In the genomic region with DNA sequence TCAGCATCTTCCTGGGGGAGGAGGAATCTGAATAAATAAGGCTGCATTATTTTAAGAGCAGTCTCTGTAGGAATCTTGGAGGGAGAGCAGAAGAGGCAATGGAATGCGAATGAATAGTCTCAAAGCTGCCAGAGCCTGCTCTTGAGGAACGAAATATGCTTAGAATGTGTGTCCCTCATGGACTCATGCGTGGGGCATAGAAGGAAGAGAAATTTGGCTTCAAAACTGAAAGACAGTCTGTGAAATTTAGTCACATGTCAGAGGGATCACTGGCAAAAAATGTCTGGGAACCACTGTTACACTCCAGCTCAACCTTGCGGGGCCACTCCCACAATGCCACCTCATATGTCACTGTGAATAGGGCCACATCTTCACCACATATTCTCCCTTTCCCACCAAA, we compare ENCODE assay signal across 15 cellular contexts.
DNase-seq lines count a peak whose midpoint lies in the region; ATAC-seq and TF ChIP-seq lines count a peak whose summit lies in the region.
"Had no signal": no experiment of that assay in that cellular context is flagged by ENCODE, and none has a peak within 500 bp of the region (broad histone marks: within the 10 kb centered on the region; RNA-seq: fewer than 3 reads in every experiment).

No MANE protein-coding gene starts in this region.

- POLR2A ChIA-PET in A673 (lab: Charles Lee; ENCODE audit: low non-redundant PET): no interaction called here

- BruUV-seq in A673 (replicated peaks; lab: Mats Ljungman, UMichigan): no TSS peak

- CTCF ChIA-PET in A673 (lab: Charles Lee): no interaction called here

- H3K4me3 ChIP-seq in AG10803 (ENCODE audit: low read length) (no peak overlapping the region), A673 (ENCODE audit: low read depth, low read length, poor library complexity, severe bottlenecking) (no peak overlapping the region), dorsolateral prefrontal cortex (no peak overlapping the region)
- H3K4me3 ChIP-seq: ovary had no signal

- peak; percentile 97 for DNase-seq in AG10803 (ENCODE audit: low read depth)
- peak; percentile 53 for DNase-seq in LHCN-M2 (ENCODE audit: low read depth)
- peak; percentile 58 for DNase-seq in dedifferentiated amniotic fluid mesenchymal stem cell (ENCODE audit: extremely low spot score)
- peak; percentile 73 for DNase-seq in myocyte (ENCODE audit: low read depth)
- DNase-seq in A673 (ENCODE audit: low spot score): no peak
- DNase-seq in DMS53 (lab: John Stamatoyannopoulos, UW): no peak
- DNase-seq in dorsolateral prefrontal cortex: no peak
- DNase-seq: activated CD4-positive, alpha-beta T cell treated with anti-CD3 and anti-CD28 coated beads for 4 hours; activated naive CD8-positive, alpha-beta T cell treated with anti-CD3 and anti-CD28 coated beads, Interleukin-2, amount 10 ng/mL, durations not matched to agents 7 days and 5 days; CD8-positive, alpha-beta memory T cell; KG1; NCI-H2029; ovary; SW 1271 had no signal

- peaks cover 23% of the 10 kb centered on the region for H3K4me1 ChIP-seq in A673 (ENCODE audit: insufficient read depth, low read length, poor library complexity, severe bottlenecking)

- H3K9me3 ChIP-seq in A673 (ENCODE audit: low read depth, low read length, poor library complexity, severe bottlenecking): no peaks in the 10 kb centered on the region
- H3K9me3 ChIP-seq: ovary had no signal

- no peak for ATAC-seq in GM18907 (IDR thresholded peaks at IDR 0.05; ENCODE audit: unreplicated experiment)

- H3K27ac ChIP-seq in A673 (ENCODE audit: low read depth, low read length, poor library complexity, severe bottlenecking): no peak overlapping the region
- H3K27ac ChIP-seq in dorsolateral prefrontal cortex: no peak overlapping the region
- H3K27ac ChIP-seq: ovary had no signal

- peaks cover 14% of the 10 kb centered on the region for H3K27me3 ChIP-seq in A673 (replicated peaks; ENCODE audit: insufficient read depth, low read depth, low read length, poor library complexity)
- H3K27me3 ChIP-seq in dorsolateral prefrontal cortex: no peaks in the 10 kb centered on the region
- H3K27me3 ChIP-seq: ovary had no signal

- intact Hi-C loops in A673 (cut with micrococcal nuclease; ENCODE audit: unreplicated experiment) (no loop called here), dorsolateral prefrontal cortex (cut with DNase I) (loop anchor here (5.0 to 10.0 kb wide), 4 partner anchors 53 to 308 kb away; a partner anchor contains a TSS)

- H3K36me3 ChIP-seq in A673 (ENCODE audit: insufficient read depth, low read length, poor library complexity, severe bottlenecking): no peaks in the 10 kb centered on the region
- H3K36me3 ChIP-seq: ovary had no signal

- no peak for TF ChIP-seq CTCF in AG10803 (conservative IDR thresholded peaks at IDR 0.05; ENCODE audit: low read length)
- TF ChIP-seq CTCF in A673 (conservative IDR thresholded peaks at IDR 0.05; ENCODE audit: low read depth, low read length): no peak
- TF ChIP-seq CTCF in dorsolateral prefrontal cortex (IDR thresholded peaks at IDR 0.05 in 54 of 56, conservative IDR thresholded peaks at IDR 0.05 in 2 of 56; ENCODE audit: low read depth in 1 of 56, partially characterized antibody in 56 of 56): no peak

Comparison
In these comparisons a context has a peak if more than half of its experiments do, and no peak if none do; other contexts are left out.
1. DNase-seq: peak in AG10803 (single experiment), LHCN-M2 (single experiment), dedifferentiated amniotic fluid mesenchymal stem cell (single experiment) and myocyte (single experiment); none in A673 (single experiment), DMS53 (single experiment) and dorsolateral prefrontal cortex (0 of 10).